ENCODE assay signal across 2 cellular contexts in the genomic region with DNA sequence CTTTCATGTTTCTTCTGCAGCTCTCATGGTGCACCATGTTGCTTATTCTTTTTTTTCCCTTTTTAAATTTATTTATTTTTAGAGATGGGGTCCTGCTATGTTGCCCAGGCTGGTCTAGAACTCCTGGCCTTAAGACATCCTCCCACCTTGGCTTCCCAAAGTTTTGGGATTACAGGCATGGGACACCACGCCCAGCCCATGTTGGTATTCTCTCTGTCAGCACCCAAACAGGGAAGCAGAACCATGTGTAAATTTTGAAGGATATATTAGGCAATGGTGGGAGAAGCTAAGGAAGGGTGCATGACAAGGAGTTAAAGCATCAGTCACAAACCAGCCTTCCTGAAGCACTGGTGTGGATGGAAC.
TF ChIP-seq lines count a peak whose summit lies in the region.

No MANE protein-coding gene starts in this region.

TF ChIP-seq in A549, 52 proteins besides CTCF, POLR2A, EP300 and RAD21:
- TF ChIP-seq FOSB (CRISPR knock-in tag; IDR thresholded peaks at IDR 0.05) (no peak), JUN (IDR thresholded peaks at IDR 0.05) (no peak), BHLHE40 (IDR thresholded peaks at IDR 0.05; ENCODE audit: low read depth, low read length) (no peak), MYC (IDR thresholded peaks at IDR 0.05; ENCODE audit: borderline replicate concordance, low read length) (no peak), RARB (CRISPR knock-in tag; IDR thresholded peaks at IDR 0.05) (no peak), MAFK (IDR thresholded peaks at IDR 0.05; ENCODE audit: partially characterized antibody) (no peak), RFX5 (IDR thresholded peaks at IDR 0.05) (no peak), CHD4 (IDR thresholded peaks at IDR 0.05; ENCODE audit: borderline replicate concordance) (no peak), RCOR1 (IDR thresholded peaks at IDR 0.05; ENCODE audit: low read depth, low read length) (no peak), KDM5A (IDR thresholded peaks at IDR 0.05) (no peak), RNF2 (IDR thresholded peaks at IDR 0.05; ENCODE audit: borderline replicate concordance, low read depth) (no peak), NFE2L2 (conservative IDR thresholded peaks at IDR 0.05; ENCODE audit: low read length) (no peak)
- TF ChIP-seq, protein P1, sequence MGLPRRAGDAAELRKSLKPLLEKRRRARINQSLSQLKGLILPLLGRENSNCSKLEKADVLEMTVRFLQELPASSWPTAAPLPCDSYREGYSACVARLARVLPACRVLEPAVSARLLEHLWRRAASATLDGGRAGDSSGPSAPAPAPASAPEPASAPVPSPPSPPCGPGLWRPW (IDR thresholded peaks at IDR 0.05), result no peak
- TF ChIP-seq, protein P2, sequence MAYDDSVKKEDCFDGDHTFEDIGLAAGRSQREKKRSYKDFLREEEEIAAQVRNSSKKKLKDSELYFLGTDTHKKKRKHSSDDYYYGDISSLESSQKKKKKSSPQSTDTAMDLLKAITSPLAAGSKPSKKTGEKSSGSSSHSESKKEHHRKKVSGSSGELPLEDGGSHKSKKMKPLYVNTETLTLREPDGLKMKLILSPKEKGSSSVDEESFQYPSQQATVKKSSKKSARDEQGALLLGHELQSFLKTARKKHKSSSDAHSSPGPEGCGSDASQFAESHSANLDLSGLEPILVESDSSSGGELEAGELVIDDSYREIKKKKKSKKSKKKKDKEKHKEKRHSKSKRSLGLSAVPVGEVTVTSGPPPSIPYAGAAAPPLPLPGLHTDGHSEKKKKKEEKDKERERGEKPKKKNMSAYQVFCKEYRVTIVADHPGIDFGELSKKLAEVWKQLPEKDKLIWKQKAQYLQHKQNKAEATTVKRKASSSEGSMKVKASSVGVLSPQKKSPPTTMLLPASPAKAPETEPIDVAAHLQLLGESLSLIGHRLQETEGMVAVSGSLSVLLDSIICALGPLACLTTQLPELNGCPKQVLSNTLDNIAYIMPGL (CRISPR knock-in tag; IDR thresholded peaks at IDR 0.05; ENCODE audit: borderline replicate concordance), result no peak

TF ChIP-seq in IMR-90, 13 proteins besides CTCF, POLR2A, EP300 and RAD21 (continued from another document):
- TF ChIP-seq MXI1 (IDR thresholded peaks at IDR 0.05; ENCODE audit: borderline replicate concordance, low read depth, low read length), result no peak
- no peak for TF ChIP-seq MAFK (IDR thresholded peaks at IDR 0.05; ENCODE audit: low read depth, low read length)
- no peak for TF ChIP-seq NFE2L2 (IDR thresholded peaks at IDR 0.05; ENCODE audit: low read depth, low read length)
